ENCODE assay signal across 17 cellular contexts in genomic region chr16:85988306-85988705, GRCh38.
DNase-seq lines count a peak whose midpoint lies in the region; ATAC-seq, FAIRE-seq and TF ChIP-seq lines count a peak whose summit lies in the region.
"Had no signal": no experiment of that assay in that cellular context is flagged by ENCODE, and none has a peak within 500 bp of the region (broad histone marks: within the 10 kb centered on the region; RNA-seq: fewer than 3 reads in every experiment).

No MANE protein-coding gene starts in this region.

- FAIRE-seq in urothelium cell line (lab: Jason Lieb, UNC): no peak
- FAIRE-seq: A204.1 had no signal

- no peak overlapping the region for H3K4me3 Mint-ChIP-seq in activated CD4-positive, alpha-beta T cell treated with anti-CD3 and anti-CD28 coated beads, Interleukin-2, amount 10 ng/mL, durations not matched to agents 7 days and 5 days
- peak overlapping the region; percentile 19 to 88 (median 82) for H3K4me3 Mint-ChIP-seq in naive B cell
- peak overlapping the region in 3 of 7 donors; percentile 4 to 69 (median 53) for H3K4me3 Mint-ChIP-seq in CD8-positive, alpha-beta memory T cell
- H3K4me3 Mint-ChIP-seq: CD14-positive monocyte, nephron progenitor cell had no signal

- POLR2A ChIA-PET in activated CD4-positive, alpha-beta T cell treated with anti-CD3 and anti-CD28 coated beads, Interleukin-2, amount 10 ng/mL, durations not matched to agents 7 days and 5 days (lab: Charles Lee): no interaction called here
- POLR2A ChIA-PET in CD8-positive, alpha-beta memory T cell (lab: Charles Lee): no interaction called here

- peaks cover 54% of the 10 kb centered on the region for H3F3A ChIP-seq in SU-DHL-6 (ENCODE audit: insufficient read depth)

- no peak for TF ChIP-seq CTCF in SU-DHL-6 (IDR thresholded peaks at IDR 0.05; ENCODE audit: insufficient read depth, low read length, poor library complexity, severe bottlenecking)

- H3K27ac ChIP-seq in SU-DHL-6 (ENCODE audit: low read depth, low read length): peak overlapping the region; percentile 92
- no peak overlapping the region for H3K27ac ChIP-seq in CD8-positive, alpha-beta memory T cell (ENCODE audit: low read depth, low read length)
- H3K27ac ChIP-seq: adrenal gland, heart left ventricle, RWPE1, upper lobe of left lung had no signal

- peaks cover 54% of the 10 kb centered on the region for H3K4me1 Mint-ChIP-seq in activated CD4-positive, alpha-beta T cell treated with anti-CD3 and anti-CD28 coated beads, Interleukin-2, amount 10 ng/mL, durations not matched to agents 7 days and 5 days
- H3K4me1 Mint-ChIP-seq in naive B cell: peaks cover 72 to 100% (median 93%) of the 10 kb centered on the region in 3 donors
- peaks cover 24 to 47% (median 43%) of the 10 kb centered on the region in 3 donors for H3K4me1 Mint-ChIP-seq in CD8-positive, alpha-beta memory T cell

- H3K27me3 ChIP-seq in SU-DHL-6 (ENCODE audit: low read length): no peaks in the 10 kb centered on the region
- H3K27me3 ChIP-seq in CD8-positive, alpha-beta memory T cell (ENCODE audit: insufficient read depth, low read length, poor library complexity, severe bottlenecking): peaks cover 4% of the 10 kb centered on the region
- H3K27me3 ChIP-seq: upper lobe of left lung had no signal

- ATAC-seq in GM18870 (IDR thresholded peaks at IDR 0.05; ENCODE audit: unreplicated experiment) (peak; percentile 14), naive B cell (ENCODE audit: low read depth in 2 of 2) (no peak)

- no peaks in the 10 kb centered on the region for H3K36me3 Mint-ChIP-seq in activated CD4-positive, alpha-beta T cell treated with anti-CD3 and anti-CD28 coated beads, Interleukin-2, amount 10 ng/mL, durations not matched to agents 7 days and 5 days (ENCODE audit: low read depth)
- H3K36me3 Mint-ChIP-seq in naive B cell: no peaks in the 10 kb centered on the region
- no peaks in the 10 kb centered on the region for H3K36me3 Mint-ChIP-seq in CD8-positive, alpha-beta memory T cell
- H3K36me3 Mint-ChIP-seq: CD14-positive monocyte had no signal

- no peaks in the 10 kb centered on the region for H3K79me2 ChIP-seq in SU-DHL-6 (ENCODE audit: insufficient read depth, low read length)

- H3K36me3 ChIP-seq in SU-DHL-6 (ENCODE audit: low read length): no peaks in the 10 kb centered on the region
- no peaks in the 10 kb centered on the region for H3K36me3 ChIP-seq in CD8-positive, alpha-beta memory T cell (ENCODE audit: insufficient read depth, low read length)
- H3K36me3 ChIP-seq: adrenal gland, heart left ventricle, upper lobe of left lung had no signal

- H3K4me1 ChIP-seq in CD8-positive, alpha-beta memory T cell (ENCODE audit: insufficient read depth, low read length): peaks cover 6% of the 10 kb centered on the region
- H3K4me1 ChIP-seq: adrenal gland had no signal

- H3K4me3 ChIP-seq in SU-DHL-6 (ENCODE audit: insufficient read depth, low read length, poor library complexity, severe bottlenecking): peak overlapping the region; percentile 17
- H3K4me3 ChIP-seq in CD8-positive, alpha-beta memory T cell (ENCODE audit: low read length): no peak overlapping the region
- H3K4me3 ChIP-seq: adrenal gland, heart left ventricle, upper lobe of left lung had no signal

- no peaks in the 10 kb centered on the region for H4K20me1 ChIP-seq in SU-DHL-6 (ENCODE audit: low read depth, low read length)

- H3K27me3 Mint-ChIP-seq in activated CD4-positive, alpha-beta T cell treated with anti-CD3 and anti-CD28 coated beads, Interleukin-2, amount 10 ng/mL, durations not matched to agents 7 days and 5 days: no peaks in the 10 kb centered on the region
- no peaks in the 10 kb centered on the region for H3K27me3 Mint-ChIP-seq in naive B cell
- peaks cover 8 to 20% of the 10 kb centered on the region in 2 donors for H3K27me3 Mint-ChIP-seq in CD8-positive, alpha-beta memory T cell

- H3K9me2 ChIP-seq in SU-DHL-6 (replicated peaks; ENCODE audit: insufficient read depth, low read length): no peaks in the 10 kb centered on the region

- DNase-seq in activated CD4-positive, alpha-beta T cell treated with anti-CD3 and anti-CD28 coated beads, Interleukin-2, amount 10 ng/mL, durations not matched to agents 7 days and 5 days: no peak
- no peak for DNase-seq in activated CD4-positive, alpha-beta T cell treated with anti-CD3 and anti-CD28 coated beads for 4 hours
- no peak for DNase-seq in naive B cell
- DNase-seq in CD8-positive, alpha-beta memory T cell: no peak
- DNase-seq in urothelium cell line (ENCODE audit: low spot score): no peak
- no peak for DNase-seq in NCI-H748 treated with DMSO at 0.1 percent for 48 hours (lab: John Stamatoyannopoulos, UW)
- DNase-seq: adrenal gland; effector memory CD4-positive, alpha-beta T cell; heart left ventricle; NCI-H1417 treated with DMSO at 0.1 percent for 48 hours; nephron progenitor cell; upper lobe of left lung had no signal

- peak overlapping the region; percentile 30 for H2AFZ ChIP-seq in SU-DHL-6 (ENCODE audit: low read depth, low read length, severe bottlenecking)

- peak overlapping the region; percentile 52 for H3K4me2 ChIP-seq in SU-DHL-6 (ENCODE audit: low read depth, low read length, poor library complexity, severe bottlenecking)

- no peaks in the 10 kb centered on the region for H3K9me3 ChIP-seq in SU-DHL-6 (ENCODE audit: insufficient read depth, low read length)
- no peaks in the 10 kb centered on the region for H3K9me3 ChIP-seq in CD8-positive, alpha-beta memory T cell (ENCODE audit: low read length)
- H3K9me3 ChIP-seq: adrenal gland, heart left ventricle, upper lobe of left lung had no signal

- H3K9ac ChIP-seq in SU-DHL-6 (ENCODE audit: low read length): peak overlapping the region; percentile 45

- CTCF ChIA-PET in activated CD4-positive, alpha-beta T cell treated with anti-CD3 and anti-CD28 coated beads, Interleukin-2, amount 10 ng/mL, durations not matched to agents 7 days and 5 days (lab: Charles Lee): interaction anchor here (0.6 to 5.6 kb wide), 4 partner anchors 11 to 168 kb away, joined by 3 to 53 read pairs (median 4); no protein-coding TSS in a partner anchor
- CTCF ChIA-PET in CD8-positive, alpha-beta memory T cell (lab: Charles Lee): interaction anchor here (1.2 to 15.2 kb wide), 4 partner anchors 14 to 179 kb away, joined by 3 to 307 read pairs (median 9); no protein-coding TSS in a partner anchor

- peak overlapping the region; percentile 69 for H3K27ac Mint-ChIP-seq in activated CD4-positive, alpha-beta T cell treated with anti-CD3 and anti-CD28 coated beads, Interleukin-2, amount 10 ng/mL, durations not matched to agents 7 days and 5 days
- peak overlapping the region; percentile 53 to 97 (median 96) for H3K27ac Mint-ChIP-seq in naive B cell
- no peak overlapping the region for H3K27ac Mint-ChIP-seq in CD8-positive, alpha-beta memory T cell
- H3K27ac Mint-ChIP-seq: nephron progenitor cell had no signal

- H3K9me3 Mint-ChIP-seq in activated CD4-positive, alpha-beta T cell treated with anti-CD3 and anti-CD28 coated beads, Interleukin-2, amount 10 ng/mL, durations not matched to agents 7 days and 5 days: no peaks in the 10 kb centered on the region
- peaks cover 0 to 5% (median 0%) of the 10 kb centered on the region in 7 donors for H3K9me3 Mint-ChIP-seq in naive B cell
- no peaks in the 10 kb centered on the region for H3K9me3 Mint-ChIP-seq in CD8-positive, alpha-beta memory T cell
- H3K9me3 Mint-ChIP-seq: nephron progenitor cell had no signal

Comparison
In these comparisons a context has a peak if more than half of its experiments do, and no peak if none do; other contexts are left out.
1. H3K27ac Mint-ChIP-seq: peak in activated CD4-positive, alpha-beta T cell treated with anti-CD3 and anti-CD28 coated beads, Interleukin-2, amount 10 ng/mL, durations not matched to agents 7 days and 5 days (single experiment) and naive B cell (6 of 6); none in CD8-positive, alpha-beta memory T cell (0 of 8).